33 cellular contexts compared by ENCODE assay signal in the genomic region with DNA sequence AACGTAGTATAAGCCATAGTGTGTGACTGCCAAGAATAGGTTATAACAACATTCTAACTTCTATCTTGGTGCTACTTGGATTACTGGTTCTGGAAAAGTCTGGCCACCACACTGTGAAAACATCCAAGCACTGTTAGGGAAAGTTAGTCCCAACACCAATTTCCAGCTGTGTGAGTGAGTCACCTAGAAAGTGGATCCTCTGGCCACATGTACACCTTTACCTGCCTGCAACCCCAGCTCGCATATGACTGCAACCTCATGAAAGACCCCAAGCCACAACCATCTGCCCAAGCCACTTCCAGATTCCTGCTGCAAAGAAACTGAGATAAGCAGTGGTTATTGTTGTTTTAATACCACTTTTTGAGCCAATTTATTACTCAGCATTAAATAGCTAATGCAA.
"Had no signal": no experiment of that assay in that cellular context is flagged by ENCODE, and none has a peak within 500 bp of the region (broad histone marks: within the 10 kb centered on the region; RNA-seq: fewer than 3 reads in every experiment).

No MANE protein-coding gene starts in this region.

- H3K4me3 ChIP-seq: heart left ventricle, left ventricle myocardium inferior, lung, pancreas, prostate gland, stomach, suprapubic skin, tibial nerve had no signal

- H3K9me3 Mint-ChIP-seq: activated T-helper 1 cell treated with anti-CD3 and anti-CD28 coated beads, Interleukin-12 subunit alpha, Interleukin-12 subunit beta, Interleukin-2, Interleukin-4 antibody, amounts not matched to agents 30 ng/mL and 10 ng/mL and 1 ng/mL, durations not matched to agents 14 hours and 24 hours and 36 hours; naive B cell; stimulated activated effector memory CD8-positive, alpha-beta T cell treated with anti-CD3 and anti-CD28 coated beads, Interleukin-12 subunit alpha, Interleukin-12 subunit beta, amount 100 ng/mL, for 72 hours; T-helper 1 cell treated with Interleukin-12 subunit alpha and Interleukin-12 subunit beta and Interleukin-4 antibody, amounts not matched to agents 30 μg/mL and 1 μg/mL, for 36 hours had no signal

- H3K4me1 Mint-ChIP-seq: naive B cell; stimulated activated effector memory CD8-positive, alpha-beta T cell treated with anti-CD3 and anti-CD28 coated beads, Interleukin-12 subunit alpha, Interleukin-12 subunit beta, amount 100 ng/mL, for 72 hours had no signal

- H3K27ac ChIP-seq: heart left ventricle, left ventricle myocardium inferior, pancreas, prostate gland, stomach, suprapubic skin, tibial nerve, VCaP had no signal

- H3K27ac Mint-ChIP-seq: activated T-helper 1 cell treated with anti-CD3 and anti-CD28 coated beads, Interleukin-12 subunit alpha, Interleukin-12 subunit beta, Interleukin-2, Interleukin-4 antibody, amounts not matched to agents 30 ng/mL and 10 ng/mL and 1 ng/mL, durations not matched to agents 14 hours and 24 hours and 36 hours; effector memory CD8-positive, alpha-beta T cell; mesothelial cell of epicardium; stimulated activated effector memory CD8-positive, alpha-beta T cell treated with anti-CD3 and anti-CD28 coated beads, Interleukin-12 subunit alpha, Interleukin-12 subunit beta, amount 100 ng/mL, for 72 hours; T-helper 1 cell treated with Interleukin-12 subunit alpha and Interleukin-12 subunit beta and Interleukin-4 antibody, amounts not matched to agents 30 μg/mL and 1 μg/mL, for 36 hours had no signal

- DNase-seq: activated CD4-positive, alpha-beta T cell treated with anti-CD3 and anti-CD28 coated beads for 48 hours; activated CD4-positive, alpha-beta T cell treated with anti-CD3 and anti-CD28 coated beads, Interleukin-2, amount 50 U/mL, for 48 hours; activated CD8-positive, alpha-beta memory T cell treated with anti-CD3 and anti-CD28 coated beads, Interleukin-2, amount 50 U/mL, for 4 hours; activated gamma-delta T cell treated with Interleukin-2 at 50 U/mL for 16 hours; activated naive CD4-positive, alpha-beta T cell treated with anti-CD3 and anti-CD28 coated beads, Interleukin-2, amount 50 U/mL, for 16 hours; activated T-cell treated with anti-CD3 and anti-CD28 coated beads, Interleukin-2, amount 50 U/mL, for 1 hour; amniotic stem cell; cortex of kidney; effector memory CD8-positive, alpha-beta T cell; foreskin fibroblast; heart left ventricle; hypothalamus; left ventricle myocardium inferior; naive B cell; nucleus accumbens; pancreas; retina; small intestine; stimulated activated CD4-positive, alpha-beta T cell treated with anti-CD3 and anti-CD28 coated beads, Interleukin-4, amount 100 ng/mL, for 24 hours; stomach; SW 1271; T-helper 9 cell had no signal

- H3K27me3 ChIP-seq: heart left ventricle, pancreas, stomach, suprapubic skin, tibial nerve had no signal

- ATAC-seq: activated CD4-positive, CD25-positive, alpha-beta regulatory T cell treated with anti-CD3 and anti-CD28 coated beads, Interleukin-2, amount 50 U/mL, for 24 hours; effector memory CD8-positive, alpha-beta T cell; heart left ventricle; pancreas; sciatic nerve; stimulated activated effector memory CD8-positive, alpha-beta T cell treated with anti-CD3 and anti-CD28 coated beads, Interleukin-12 subunit alpha, Interleukin-12 subunit beta, amount 100 ng/mL, for 72 hours had no signal

- H3K36me3 ChIP-seq: heart left ventricle, left ventricle myocardium inferior, pancreas, prostate gland, stomach, suprapubic skin, tibial nerve had no signal

- H3K4me1 ChIP-seq: heart left ventricle, left ventricle myocardium inferior, pancreas, prostate gland, stomach, suprapubic skin, tibial nerve had no signal

- H3K36me3 Mint-ChIP-seq: mesothelial cell of epicardium; naive B cell; stimulated activated effector memory CD8-positive, alpha-beta T cell treated with anti-CD3 and anti-CD28 coated beads, Interleukin-12 subunit alpha, Interleukin-12 subunit beta, amount 100 ng/mL, for 72 hours had no signal

- H3K9me3 ChIP-seq: heart left ventricle, left ventricle myocardium inferior, pancreas, prostate gland, stomach, suprapubic skin, tibial nerve had no signal

- H3K4me3 Mint-ChIP-seq: activated T-helper 1 cell treated with anti-CD3 and anti-CD28 coated beads, Interleukin-12 subunit alpha, Interleukin-12 subunit beta, Interleukin-2, Interleukin-4 antibody, amounts not matched to agents 30 ng/mL and 10 ng/mL and 1 ng/mL, durations not matched to agents 14 hours and 24 hours and 36 hours; effector memory CD8-positive, alpha-beta T cell; mesothelial cell of epicardium; naive B cell; stimulated activated effector memory CD8-positive, alpha-beta T cell treated with anti-CD3 and anti-CD28 coated beads, Interleukin-12 subunit alpha, Interleukin-12 subunit beta, amount 100 ng/mL, for 72 hours; T-helper 1 cell treated with Interleukin-12 subunit alpha and Interleukin-12 subunit beta and Interleukin-4 antibody, amounts not matched to agents 30 μg/mL and 1 μg/mL, for 36 hours had no signal
